ENCODE assay signal across 17 cellular contexts in genomic region chr17:75839942-75840778, GRCh38. TPM values are rescaled to one million over a fixed set of nuclear protein-coding genes. Genes with fewer than 3 reads are reported as not detected.
DNase-seq lines count a peak whose midpoint lies in the region; ATAC-seq, FAIRE-seq and TF ChIP-seq lines count a peak whose summit lies in the region.
"Had no signal": no experiment of that assay in that cellular context is flagged by ENCODE, and none has a peak within 500 bp of the region (broad histone marks: within the 10 kb centered on the region; RNA-seq: fewer than 3 reads in every experiment).

No MANE protein-coding gene starts in this region.

- FAIRE-seq in K562 (lab: Jason Lieb, UNC): no peak

- TF ChIP-seq EP300 in K562 (IDR thresholded peaks at IDR 0.05; ENCODE audit: low read length): no peak

- POLR2A ChIA-PET in K562 (lab: Yijun Ruan, JAX): interaction anchor here (0.7 to 1.6 kb wide), 10 partner anchors 10 to 63 kb away, joined by 3 to 10 read pairs (median 5); no protein-coding TSS in a partner anchor

- H3K9ac ChIP-seq in K562 (ENCODE audit: insufficient read depth in 1 of 2, low read depth in 2 of 2, low read length in 2 of 2): peak overlapping the region in 1 of 2 experiments; percentile 74; a peak in 2 of 4 replicates
- H3K9ac ChIP-seq in neural progenitor cell: peak overlapping the region; percentile 32

- H4K20me1 ChIP-seq in K562 (replicated peaks; ENCODE audit: control insufficient read depth, insufficient read depth, low read length) (no peaks in the 10 kb centered on the region), neural progenitor cell (ENCODE audit: low read depth) (no peaks in the 10 kb centered on the region)

- H3K9me3 ChIP-seq in K562 (replicated peaks; ENCODE audit: control insufficient read depth, insufficient read depth, low read depth, low read length) (no peaks in the 10 kb centered on the region), neural progenitor cell (ENCODE audit: low read depth) (no peaks in the 10 kb centered on the region)

- peaks cover 13 to 65% of the 10 kb centered on the region in 2 experiments for H3K4me1 ChIP-seq in K562 (replicated peaks in 1 of 2; ENCODE audit: control insufficient read depth in 2 of 2, insufficient read depth in 2 of 2, low read length in 2 of 2)
- no peaks in the 10 kb centered on the region for H3K4me1 ChIP-seq in neural progenitor cell

- H3K79me2 ChIP-seq in K562 (ENCODE audit: control insufficient read depth, insufficient read depth, low read length) (peaks cover 42% of the 10 kb centered on the region), neural progenitor cell (ENCODE audit: low read depth) (no peaks in the 10 kb centered on the region)

- H3K36me3 ChIP-seq in K562 (ENCODE audit: control insufficient read depth, insufficient read depth, low read length) (peaks cover 62% of the 10 kb centered on the region; the same call in 2 of the 3 replicates), neural progenitor cell (no peaks in the 10 kb centered on the region)

- peaks cover 4% of the 10 kb centered on the region for H3F3A ChIP-seq in neural progenitor cell (ENCODE audit: low read depth)

- peak overlapping the region; percentile 33 for H3K27ac Mint-ChIP-seq in activated naive CD4-positive, alpha-beta T cell treated with anti-CD3 and anti-CD28 coated beads, Interleukin-2, amount 10 ng/mL, durations not matched to agents 7 days and 5 days
- H3K27ac Mint-ChIP-seq in neural progenitor cell: no peak overlapping the region
- H3K27ac Mint-ChIP-seq: CD4-positive, alpha-beta T cell had no signal

- no peaks in the 10 kb centered on the region for H3K27me3 ChIP-seq in K562 (ENCODE audit: control insufficient read depth in 2 of 2, insufficient read depth in 2 of 2, low read length in 2 of 2)
- no peaks in the 10 kb centered on the region for H3K27me3 ChIP-seq in neural progenitor cell

- no peak overlapping the region for H3K27ac ChIP-seq in K562 (ENCODE audit: extremely low read depth, low read depth, low read length)
- H3K27ac ChIP-seq in neural progenitor cell: no peak overlapping the region

- H3K4me1 Mint-ChIP-seq in activated naive CD4-positive, alpha-beta T cell treated with anti-CD3 and anti-CD28 coated beads, Interleukin-2, amount 10 ng/mL, durations not matched to agents 7 days and 5 days: peaks cover 24% of the 10 kb centered on the region
- no peaks in the 10 kb centered on the region for H3K4me1 Mint-ChIP-seq in neural progenitor cell

- H3K9me1 ChIP-seq in K562 (ENCODE audit: control insufficient read depth, insufficient read depth, low read length): no peaks in the 10 kb centered on the region

- TF ChIP-seq CTCF in K562 (IDR thresholded peaks at IDR 0.05 in 2 of 3, conservative IDR thresholded peaks at IDR 0.05 in 1 of 3; ENCODE audit: insufficient read depth in 2 of 3, low read depth in 1 of 3, low read length in 3 of 3) (no peak), neural progenitor cell (IDR thresholded peaks at IDR 0.05) (no peak)

- no peak for DNase-seq in activated naive CD4-positive, alpha-beta T cell treated with anti-CD3 and anti-CD28 coated beads, Interleukin-2, amount 10 ng/mL, durations not matched to agents 7 days and 5 days
- no peak for DNase-seq in activated naive CD4-positive, alpha-beta T cell treated with anti-CD3 and anti-CD28 coated beads, Interleukin-2, amount 50 U/mL, for 16 hours
- DNase-seq in K562 (ENCODE audit: extremely low read depth in 1 of 4, low spot score in 3 of 4) (no peak), neural progenitor cell (ENCODE audit: low spot score) (no peak), NCI-H446 (lab: John Stamatoyannopoulos, UW) (no peak)
- DNase-seq in activated effector memory CD4-positive, alpha-beta T cell treated with Interleukin-2 at 50 U/mL for 16 hours: no peak
- DNase-seq: CD4-positive, alpha-beta T cell; DMS153; GDM1; HCEC 1CT; KBM-7; NCI-H1694 treated with DMSO at 0.1 percent for 48 hours; NCI-H510A treated with DMSO at 0.1 percent for 48 hours; NCI-H774; SIG-M5 had no signal

- peaks cover 31% of the 10 kb centered on the region for H3K36me3 Mint-ChIP-seq in activated naive CD4-positive, alpha-beta T cell treated with anti-CD3 and anti-CD28 coated beads, Interleukin-2, amount 10 ng/mL, durations not matched to agents 7 days and 5 days
- no peaks in the 10 kb centered on the region for H3K36me3 Mint-ChIP-seq in neural progenitor cell

- no peaks in the 10 kb centered on the region for H3K9me3 Mint-ChIP-seq in activated naive CD4-positive, alpha-beta T cell treated with anti-CD3 and anti-CD28 coated beads, Interleukin-2, amount 10 ng/mL, durations not matched to agents 7 days and 5 days
- no peaks in the 10 kb centered on the region for H3K9me3 Mint-ChIP-seq in neural progenitor cell
- H3K9me3 Mint-ChIP-seq: CD4-positive, alpha-beta T cell had no signal

- TSS peak; percentile 23 for BruUV-seq in K562 (replicated peaks; lab: Mats Ljungman, UMichigan)

- ATAC-seq in K562: no peak
- no peak for ATAC-seq in HG03342 (IDR thresholded peaks at IDR 0.05; ENCODE audit: unreplicated experiment)

- no peaks in the 10 kb centered on the region for H3K27me3 Mint-ChIP-seq in activated naive CD4-positive, alpha-beta T cell treated with anti-CD3 and anti-CD28 coated beads, Interleukin-2, amount 10 ng/mL, durations not matched to agents 7 days and 5 days
- H3K27me3 Mint-ChIP-seq in neural progenitor cell (ENCODE audit: insufficient read depth, low read depth): peaks cover 2% of the 10 kb centered on the region
- H3K27me3 Mint-ChIP-seq: CD4-positive, alpha-beta T cell had no signal

- CTCF ChIA-PET in activated naive CD4-positive, alpha-beta T cell treated with anti-CD3 and anti-CD28 coated beads, Interleukin-2, amount 10 ng/mL, durations not matched to agents 7 days and 5 days (lab: Charles Lee): interaction anchor here (1.0 to 1.1 kb wide), 3 partner anchors 7 to 13 kb away, joined by 3 read pairs; no protein-coding TSS in a partner anchor
- CTCF ChIA-PET in K562 (lab: Yijun Ruan, JAX; ENCODE audit: low intra/inter-chr PET ratio): no interaction called here

- in situ Hi-C loops in K562 (cut with MboI): no loop called here

- H2AFZ ChIP-seq in K562 (ENCODE audit: low read depth, low read length): no peak overlapping the region
- H2AFZ ChIP-seq in neural progenitor cell (replicated peaks): no peak overlapping the region

- H3K4me2 ChIP-seq in K562 (ENCODE audit: insufficient read depth, low read length): no peak overlapping the region
- no peak overlapping the region for H3K4me2 ChIP-seq in neural progenitor cell

- H3K4me3 ChIP-seq in K562 (no peak overlapping the region), neural progenitor cell (no peak overlapping the region)

- TF ChIP-seq POLR2A in K562 (conservative IDR thresholded peaks at IDR 0.05): no peak

- intact Hi-C loops in K562 (cut with micrococcal nuclease): no loop called here

- WGBS in K562 (ENCODE audit: insufficient coverage, low coverage, missing lambda C conversion rate): 94% methylated on average over 24 of the region's 35 CpGs

- no peak for TF ChIP-seq RAD21 in K562 (CRISPR knock-in tag; conservative IDR thresholded peaks at IDR 0.05 in 1 of 2, IDR thresholded peaks at IDR 0.05 in 1 of 2)

- no peak overlapping the region for H3K4me3 Mint-ChIP-seq in activated naive CD4-positive, alpha-beta T cell treated with anti-CD3 and anti-CD28 coated beads, Interleukin-2, amount 10 ng/mL, durations not matched to agents 7 days and 5 days
- no peak overlapping the region for H3K4me3 Mint-ChIP-seq in neural progenitor cell

RNA-seq across cellular contexts. Expression of gene UNC13D, which starts 4.0 kb away (rescaled TPM):
- 235 and 813 TPM in 2 replicates for total RNA-seq in K562 (2011; cell fraction: chromatin; rRNA removed; ENCODE audit: low replicate concordance)
- 592 and 605 TPM in 2 replicates for total RNA-seq in K562 (2011; cell fraction: nucleolus; rRNA removed)
- 287 and 294 TPM in 2 replicates for total RNA-seq in K562 (2011; cell fraction: nucleoplasm; rRNA removed)
- total RNA-seq in K562 (2014; rRNA removed): 150 and 207 TPM in 2 replicates
- 22.9 and 31.6 TPM in 2 replicates for total RNA-seq in K562 (2014; rRNA removed; fragmentation: Illumina TruSeq; extraction: Trizol)
- total RNA-seq in K562 (2015; rRNA removed; fragmentation: Illumina TruSeq; extraction: Trizol): 74.2 and 74.8 TPM in 2 replicates
- 222 and 244 TPM in 2 replicates for total RNA-seq in K562 (2021)
- 69.2 and 129 TPM in 2 replicates for polyA plus RNA-seq in K562 (2011; rRNA removed)
- polyA plus RNA-seq in K562 (2011; cell fraction: cytosol; rRNA removed): 51.7 and 114 TPM in 2 replicates
- polyA plus RNA-seq in K562 (2011; cell fraction: nucleus; rRNA removed): 454 and 648 TPM in 2 replicates
- polyA plus RNA-seq in K562 (2012): 163 and 235 TPM in 2 replicates
- polyA plus RNA-seq in K562 (2014; fragmentation: Illumina TruSeq; extraction: Trizol): 66.9 and 108 TPM in 2 replicates
- polyA plus RNA-seq in K562 (2014; fragmentation: Nextera tagmentation; extraction: Ambion mirVana): 1 to 10 TPM in 1 of 2 experiments, under 1 TPM in 1; 0.86 to 1.9 TPM
- 147 and 160 TPM in 2 replicates for polyA plus RNA-seq in K562 (2014; rRNA removed)
- 34.9 and 44.0 TPM in 2 replicates for polyA minus RNA-seq in K562 (2011; rRNA and poly(A)+ RNA removed)
- polyA minus RNA-seq in K562 (2011; cell fraction: cytosol; rRNA and poly(A)+ RNA removed): 92.5 and 106 TPM in 2 replicates
- 163 and 184 TPM in 2 replicates for polyA minus RNA-seq in K562 (2011; cell fraction: nucleus; rRNA and poly(A)+ RNA removed)
- total RNA-seq in neural progenitor cell (ENCODE audit: low replicate concordance): 0.09 and 0.96 TPM in 2 replicates
- total RNA-seq: RPMI7951 had no signal

RNA-seq across cellular contexts. Expression of gene WBP2, which starts 15.0 kb away (rescaled TPM):
- total RNA-seq in K562 (2011; cell fraction: chromatin; rRNA removed; ENCODE audit: low replicate concordance): 86.2 and 163 TPM in 2 replicates
- 82.5 and 95.5 TPM in 2 replicates for total RNA-seq in K562 (2011; cell fraction: nucleolus; rRNA removed)
- total RNA-seq in K562 (2011; cell fraction: nucleoplasm; rRNA removed): 79.1 and 87.2 TPM in 2 replicates
- 25.2 and 35.8 TPM in 2 replicates for total RNA-seq in K562 (2014; rRNA removed)
- 18.1 and 22.9 TPM in 2 replicates for total RNA-seq in K562 (2014; rRNA removed; fragmentation: Illumina TruSeq; extraction: Trizol)
- total RNA-seq in K562 (2015; rRNA removed; fragmentation: Illumina TruSeq; extraction: Trizol): 13.8 and 16.2 TPM in 2 replicates
- 63.5 and 74.3 TPM in 2 replicates for total RNA-seq in K562 (2021)
- polyA plus RNA-seq in K562 (2011; rRNA removed): 20.0 and 81.3 TPM in 2 replicates
- polyA plus RNA-seq in K562 (2011; cell fraction: cytosol; rRNA removed): 25.6 and 40.9 TPM in 2 replicates
- polyA plus RNA-seq in K562 (2011; cell fraction: nucleus; rRNA removed): 60.4 and 70.3 TPM in 2 replicates
- 83.9 and 158 TPM in 2 replicates for polyA plus RNA-seq in K562 (2012)
- polyA plus RNA-seq in K562 (2014; fragmentation: Illumina TruSeq; extraction: Trizol): 68.6 and 96.0 TPM in 2 replicates
- polyA plus RNA-seq in K562 (2014; fragmentation: Nextera tagmentation; extraction: Ambion mirVana): 1 to 10 TPM; 2.2 to 3.7 TPM
- polyA plus RNA-seq in K562 (2014; rRNA removed): 30.9 and 33.1 TPM in 2 replicates
- 25.4 and 47.1 TPM in 2 replicates for polyA minus RNA-seq in K562 (2011; rRNA and poly(A)+ RNA removed)
- 45.1 and 49.2 TPM in 2 replicates for polyA minus RNA-seq in K562 (2011; cell fraction: cytosol; rRNA and poly(A)+ RNA removed)
- polyA minus RNA-seq in K562 (2011; cell fraction: nucleus; rRNA and poly(A)+ RNA removed): 30.4 and 43.1 TPM in 2 replicates
- 20.9 and 23.8 TPM in 2 replicates for total RNA-seq in neural progenitor cell (ENCODE audit: low replicate concordance)

RNA-seq across cellular contexts. Expression of gene TRIM47, which starts 38.2 kb away (rescaled TPM):
- total RNA-seq in K562 (2011; cell fraction: chromatin; rRNA removed; ENCODE audit: low replicate concordance): 3.4 and 21.0 TPM in 2 replicates
- 13.6 and 18.0 TPM in 2 replicates for total RNA-seq in K562 (2011; cell fraction: nucleolus; rRNA removed)
- total RNA-seq in K562 (2011; cell fraction: nucleoplasm; rRNA removed): 5.5 and 10.1 TPM in 2 replicates
- total RNA-seq in K562 (2014; rRNA removed) (4.0 and 4.6 TPM in 2 replicates), K562 (2014; rRNA removed; fragmentation: Illumina TruSeq; extraction: Trizol) (1.0 and 1.1 TPM in 2 replicates), K562 (2015; rRNA removed; fragmentation: Illumina TruSeq; extraction: Trizol) (3.9 and 4.3 TPM in 2 replicates), K562 (2021) (5.8 and 6.1 TPM in 2 replicates), neural progenitor cell (ENCODE audit: low replicate concordance) (0.90 and 1.3 TPM in 2 replicates)
- polyA plus RNA-seq in K562 (2011; rRNA removed) (3.2 and 5.6 TPM in 2 replicates), K562 (2014; fragmentation: Illumina TruSeq; extraction: Trizol) (1.9 and 3.4 TPM in 2 replicates), K562 (2014; fragmentation: Nextera tagmentation; extraction: Ambion mirVana) (under 1 TPM; 0.56 to 0.63 TPM), K562 (2014; rRNA removed) (3.7 and 5.5 TPM in 2 replicates)
- 5.1 and 9.1 TPM in 2 replicates for polyA plus RNA-seq in K562 (2011; cell fraction: cytosol; rRNA removed)
- 15.5 and 18.6 TPM in 2 replicates for polyA plus RNA-seq in K562 (2011; cell fraction: nucleus; rRNA removed)
- polyA plus RNA-seq in K562 (2012): 4.2 and 6.8 TPM in 2 replicates
- polyA minus RNA-seq in K562 (2011; rRNA and poly(A)+ RNA removed): 1.9 and 2.6 TPM in 2 replicates
- 4.6 and 5.6 TPM in 2 replicates for polyA minus RNA-seq in K562 (2011; cell fraction: cytosol; rRNA and poly(A)+ RNA removed)
- 8.6 and 9.2 TPM in 2 replicates for polyA minus RNA-seq in K562 (2011; cell fraction: nucleus; rRNA and poly(A)+ RNA removed)

RNA-seq across cellular contexts. Expression of gene UNK, which starts 55.6 kb away (rescaled TPM):
- 112 and 148 TPM in 2 replicates for total RNA-seq in K562 (2011; cell fraction: chromatin; rRNA removed; ENCODE audit: low replicate concordance)
- total RNA-seq in K562 (2011; cell fraction: nucleolus; rRNA removed): 60.9 and 67.9 TPM in 2 replicates
- total RNA-seq in K562 (2011; cell fraction: nucleoplasm; rRNA removed): 116 and 161 TPM in 2 replicates
- total RNA-seq in K562 (2014; rRNA removed): 12.8 and 16.0 TPM in 2 replicates
- total RNA-seq in K562 (2014; rRNA removed; fragmentation: Illumina TruSeq; extraction: Trizol): 24.8 and 27.6 TPM in 2 replicates
- total RNA-seq in K562 (2015; rRNA removed; fragmentation: Illumina TruSeq; extraction: Trizol): 25.8 and 27.7 TPM in 2 replicates
- total RNA-seq in K562 (2021): 22.2 and 26.7 TPM in 2 replicates
- 38.6 and 38.7 TPM in 2 replicates for polyA plus RNA-seq in K562 (2011; rRNA removed)
- 17.7 and 26.9 TPM in 2 replicates for polyA plus RNA-seq in K562 (2011; cell fraction: cytosol; rRNA removed)
- 31.3 and 35.3 TPM in 2 replicates for polyA plus RNA-seq in K562 (2011; cell fraction: nucleus; rRNA removed)
- 20.2 and 24.9 TPM in 2 replicates for polyA plus RNA-seq in K562 (2012)
- 36.5 and 38.1 TPM in 2 replicates for polyA plus RNA-seq in K562 (2014; fragmentation: Illumina TruSeq; extraction: Trizol)
- polyA plus RNA-seq in K562 (2014; fragmentation: Nextera tagmentation; extraction: Ambion mirVana): 10 to 100 TPM; 13.7 to 18.8 TPM
- 24.2 and 25.4 TPM in 2 replicates for polyA plus RNA-seq in K562 (2014; rRNA removed)
- polyA minus RNA-seq in K562 (2011; rRNA and poly(A)+ RNA removed): 25.3 and 43.9 TPM in 2 replicates
- 6.6 and 14.4 TPM in 2 replicates for polyA minus RNA-seq in K562 (2011; cell fraction: cytosol; rRNA and poly(A)+ RNA removed)
- 17.8 and 34.1 TPM in 2 replicates for polyA minus RNA-seq in K562 (2011; cell fraction: nucleus; rRNA and poly(A)+ RNA removed)
- total RNA-seq in neural progenitor cell (ENCODE audit: low replicate concordance): 38.5 and 43.0 TPM in 2 replicates

RNA-seq across cellular contexts. Expression of gene TRIM65, which starts 56.6 kb away (rescaled TPM):
- 19.3 and 28.3 TPM in 2 replicates for total RNA-seq in K562 (2011; cell fraction: chromatin; rRNA removed; ENCODE audit: low replicate concordance)
- total RNA-seq in K562 (2011; cell fraction: nucleolus; rRNA removed): 19.3 and 26.6 TPM in 2 replicates
- 25.9 and 39.3 TPM in 2 replicates for total RNA-seq in K562 (2011; cell fraction: nucleoplasm; rRNA removed)
- total RNA-seq in K562 (2014; rRNA removed): 34.3 and 47.5 TPM in 2 replicates
- total RNA-seq in K562 (2014; rRNA removed; fragmentation: Illumina TruSeq; extraction: Trizol): 16.2 and 20.0 TPM in 2 replicates
- total RNA-seq in K562 (2015; rRNA removed; fragmentation: Illumina TruSeq; extraction: Trizol): 26.6 and 28.2 TPM in 2 replicates
- 45.5 and 45.7 TPM in 2 replicates for total RNA-seq in K562 (2021)
- polyA plus RNA-seq in K562 (2011; rRNA removed): 19.5 and 22.1 TPM in 2 replicates
- polyA plus RNA-seq in K562 (2011; cell fraction: cytosol; rRNA removed): 25.9 and 37.2 TPM in 2 replicates
- polyA plus RNA-seq in K562 (2011; cell fraction: nucleus; rRNA removed): 20.7 and 27.8 TPM in 2 replicates
- polyA plus RNA-seq in K562 (2012): 26.3 and 33.8 TPM in 2 replicates
- 22.9 and 26.1 TPM in 2 replicates for polyA plus RNA-seq in K562 (2014; fragmentation: Illumina TruSeq; extraction: Trizol)
- polyA plus RNA-seq in K562 (2014; fragmentation: Nextera tagmentation; extraction: Ambion mirVana): 1 to 10 TPM; 2.8 to 5.8 TPM
- 33.7 and 34.1 TPM in 2 replicates for polyA plus RNA-seq in K562 (2014; rRNA removed)
- polyA minus RNA-seq in K562 (2011; rRNA and poly(A)+ RNA removed): 6.3 and 7.0 TPM in 2 replicates
- 14.6 and 24.0 TPM in 2 replicates for polyA minus RNA-seq in K562 (2011; cell fraction: cytosol; rRNA and poly(A)+ RNA removed)
- 6.7 and 8.7 TPM in 2 replicates for polyA minus RNA-seq in K562 (2011; cell fraction: nucleus; rRNA and poly(A)+ RNA removed)
- 17.2 and 36.3 TPM in 2 replicates for total RNA-seq in neural progenitor cell (ENCODE audit: low replicate concordance)

Comparison
In these comparisons a context has a peak if more than half of its experiments do, and no peak if none do; other contexts are left out.
1. RNA of gene UNC13D, which starts 4.0 kb away (total RNA-seq): 22.9 to 813 TPM in K562; 0.09 to 0.96 TPM in neural progenitor cell; every median in the first group is over 10 times any median in the second.